Comparison of ENCODE assay signal across 23 cellular contexts in the genomic region with DNA sequence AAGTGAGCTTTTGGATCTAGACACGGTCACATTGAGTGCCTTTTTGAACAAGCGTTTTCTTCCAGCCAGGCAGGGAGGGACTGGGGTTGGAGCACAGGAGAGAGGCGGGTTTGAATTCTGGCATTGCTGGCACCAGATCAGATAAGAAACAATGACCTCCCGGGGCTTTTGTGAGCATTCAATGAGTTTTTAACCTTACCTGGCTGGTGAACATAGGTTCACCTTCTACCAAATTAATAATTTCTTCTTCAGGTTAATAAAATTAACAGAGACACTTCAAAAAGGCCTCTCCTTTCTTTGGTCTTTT.
DNase-seq lines count a peak whose midpoint lies in the region; ATAC-seq and TF ChIP-seq lines count a peak whose summit lies in the region.
"Had no signal": no experiment of that assay in that cellular context is flagged by ENCODE, and none has a peak within 500 bp of the region (broad histone marks: within the 10 kb centered on the region; RNA-seq: fewer than 3 reads in every experiment).

No MANE protein-coding gene starts in this region.

- peak overlapping the region; percentile 43 for H3K27ac Mint-ChIP-seq in activated naive CD4-positive, alpha-beta T cell treated with anti-CD3 and anti-CD28 coated beads, Interleukin-2, amount 10 ng/mL, durations not matched to agents 7 days and 5 days
- no peak overlapping the region for H3K27ac Mint-ChIP-seq in activated naive CD4-positive, alpha-beta T cell treated with anti-CD3 and anti-CD28 coated beads for 36 hours
- H3K27ac Mint-ChIP-seq in mesothelial cell of epicardium, result peak overlapping the region; percentile 80
- H3K27ac Mint-ChIP-seq: CD4-positive, CD25-positive, alpha-beta regulatory T cell; IgD-negative memory B cell had no signal

- H3K27me3 Mint-ChIP-seq in activated naive CD4-positive, alpha-beta T cell treated with anti-CD3 and anti-CD28 coated beads, Interleukin-2, amount 10 ng/mL, durations not matched to agents 7 days and 5 days, result no peaks in the 10 kb centered on the region
- H3K27me3 Mint-ChIP-seq in activated naive CD4-positive, alpha-beta T cell treated with anti-CD3 and anti-CD28 coated beads for 36 hours (ENCODE audit: low read depth), result peaks cover 22% of the 10 kb centered on the region
- H3K27me3 Mint-ChIP-seq in mesothelial cell of epicardium (ENCODE audit: low read depth), result no peaks in the 10 kb centered on the region

- no peak for DNase-seq in activated naive CD4-positive, alpha-beta T cell treated with anti-CD3 and anti-CD28 coated beads, Interleukin-2, amount 10 ng/mL, durations not matched to agents 7 days and 5 days
- DNase-seq in activated naive CD4-positive, alpha-beta T cell treated with anti-CD3 and anti-CD28 coated beads for 36 hours, result no peak
- peak; percentile 33 for DNase-seq in cerebellar cortex (ENCODE audit: low spot score)
- DNase-seq in mesothelial cell of epicardium (ENCODE audit: low spot score in 2 of 2, unreplicated experiment in 2 of 2), result no peak
- DNase-seq in gastrocnemius medialis, result no peak
- DNase-seq in nucleus accumbens (lab: John Stamatoyannopoulos, UW), result no peak
- no peak for DNase-seq in left lobe of liver (ENCODE audit: low spot score)
- DNase-seq: 8988T; CD4-positive, CD25-positive, alpha-beta regulatory T cell; H7; NCI-H1048; NCI-H1694; NCI-H2029 treated with DMSO at 0.1 percent for 48 hours; NCI-H526 treated with DMSO at 0.1 percent for 48 hours; SIG-M5 had no signal

- in situ Hi-C loops in gastrocnemius medialis (cut with MboI; ENCODE audit: low sequenced_read_pairs in 4 of 4), result loop anchor here in 3 of 4 donors (10.0 to 25.0 kb wide), 4 partner anchors 323 to 526 kb away; no protein-coding TSS in a partner anchor

- no peak overlapping the region for H3K27ac ChIP-seq in gastrocnemius medialis
- H3K27ac ChIP-seq: GM23248, HL-60, KMS-11, SK-N-MC had no signal

- H3K4me1 ChIP-seq in gastrocnemius medialis, result no peaks in the 10 kb centered on the region

- TF ChIP-seq CTCF in mesothelial cell of epicardium (IDR thresholded peaks at IDR 0.05; ENCODE audit: unreplicated experiment), result no peak
- no peak for TF ChIP-seq CTCF in gastrocnemius medialis (IDR thresholded peaks at IDR 0.05 in 4 of 5, conservative IDR thresholded peaks at IDR 0.05 in 1 of 5)

- no peaks in the 10 kb centered on the region for H3K36me3 ChIP-seq in gastrocnemius medialis

- no peak for TF ChIP-seq POLR2A in gastrocnemius medialis (IDR thresholded peaks at IDR 0.05)

- no peak overlapping the region for H3K4me3 ChIP-seq in gastrocnemius medialis
- H3K4me3 ChIP-seq: GM12878, GM23248, SK-N-MC had no signal

- H3K4me1 Mint-ChIP-seq in activated naive CD4-positive, alpha-beta T cell treated with anti-CD3 and anti-CD28 coated beads, Interleukin-2, amount 10 ng/mL, durations not matched to agents 7 days and 5 days, result no peaks in the 10 kb centered on the region
- H3K4me1 Mint-ChIP-seq in activated naive CD4-positive, alpha-beta T cell treated with anti-CD3 and anti-CD28 coated beads for 36 hours (ENCODE audit: low read depth), result no peaks in the 10 kb centered on the region
- peaks cover 44% of the 10 kb centered on the region for H3K4me1 Mint-ChIP-seq in mesothelial cell of epicardium
- H3K4me1 Mint-ChIP-seq: CD4-positive, CD25-positive, alpha-beta regulatory T cell; IgD-negative memory B cell had no signal

- ATAC-seq in HG03565 (IDR thresholded peaks at IDR 0.05; ENCODE audit: unreplicated experiment) (no peak), gastrocnemius medialis (no peak), left lobe of liver (no peak)
- ATAC-seq: GM12878, Panc1 had no signal

- CTCF ChIA-PET in activated naive CD4-positive, alpha-beta T cell treated with anti-CD3 and anti-CD28 coated beads, Interleukin-2, amount 10 ng/mL, durations not matched to agents 7 days and 5 days (lab: Charles Lee), result no interaction called here
- CTCF ChIA-PET in activated naive CD4-positive, alpha-beta T cell treated with anti-CD3 and anti-CD28 coated beads for 36 hours (lab: Charles Lee), result no interaction called here

- peaks cover 0 to 8% (median 0%) of the 10 kb centered on the region in 3 donors for H3K27me3 ChIP-seq in gastrocnemius medialis

- H3K36me3 Mint-ChIP-seq in activated naive CD4-positive, alpha-beta T cell treated with anti-CD3 and anti-CD28 coated beads, Interleukin-2, amount 10 ng/mL, durations not matched to agents 7 days and 5 days, result no peaks in the 10 kb centered on the region
- H3K36me3 Mint-ChIP-seq in activated naive CD4-positive, alpha-beta T cell treated with anti-CD3 and anti-CD28 coated beads for 36 hours (ENCODE audit: low read depth), result no peaks in the 10 kb centered on the region
- no peaks in the 10 kb centered on the region for H3K36me3 Mint-ChIP-seq in mesothelial cell of epicardium
- H3K36me3 Mint-ChIP-seq: CD4-positive, CD25-positive, alpha-beta regulatory T cell; IgD-negative memory B cell had no signal

- H3K9me3 Mint-ChIP-seq in activated naive CD4-positive, alpha-beta T cell treated with anti-CD3 and anti-CD28 coated beads, Interleukin-2, amount 10 ng/mL, durations not matched to agents 7 days and 5 days, result peaks cover 2% of the 10 kb centered on the region
- peaks cover 3% of the 10 kb centered on the region for H3K9me3 Mint-ChIP-seq in activated naive CD4-positive, alpha-beta T cell treated with anti-CD3 and anti-CD28 coated beads for 36 hours
- peaks cover 4% of the 10 kb centered on the region for H3K9me3 Mint-ChIP-seq in mesothelial cell of epicardium

- H3K9me3 ChIP-seq in gastrocnemius medialis, result no peaks in the 10 kb centered on the region

- no peak overlapping the region for H3K4me3 Mint-ChIP-seq in activated naive CD4-positive, alpha-beta T cell treated with anti-CD3 and anti-CD28 coated beads, Interleukin-2, amount 10 ng/mL, durations not matched to agents 7 days and 5 days
- no peak overlapping the region for H3K4me3 Mint-ChIP-seq in activated naive CD4-positive, alpha-beta T cell treated with anti-CD3 and anti-CD28 coated beads for 36 hours
- H3K4me3 Mint-ChIP-seq in mesothelial cell of epicardium, result no peak overlapping the region
- H3K4me3 Mint-ChIP-seq: CD4-positive, CD25-positive, alpha-beta regulatory T cell; IgD-negative memory B cell had no signal

- intact Hi-C loops in activated naive CD4-positive, alpha-beta T cell treated with anti-CD3 and anti-CD28 coated beads for 36 hours (cut with micrococcal nuclease), result no loop called here
- intact Hi-C loops in gastrocnemius medialis (cut with DNase I; ENCODE audit: low total_unique reads), result no loop called here
